ENCODE assay signal across 14 cellular contexts in the genomic region with DNA sequence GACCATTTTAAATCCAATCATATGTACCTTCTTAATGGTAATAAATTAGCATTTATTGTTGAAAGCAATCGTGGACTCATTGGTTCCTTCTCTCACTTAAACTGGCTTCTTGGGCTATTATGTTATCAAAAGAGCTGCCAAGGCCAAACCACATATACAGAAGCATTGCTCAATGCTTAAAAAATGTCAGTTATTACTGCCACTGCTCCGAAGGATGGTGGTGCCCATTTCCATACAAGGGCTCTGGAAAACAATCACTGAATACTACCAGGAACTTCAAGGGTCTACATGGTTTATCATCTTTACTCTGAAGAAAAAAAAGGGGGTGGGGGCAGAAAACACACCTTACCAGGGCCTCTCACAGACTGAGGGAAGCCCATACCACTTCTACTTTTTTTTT.
DNase-seq lines count a peak whose midpoint lies in the region; ATAC-seq and TF ChIP-seq lines count a peak whose summit lies in the region.
"Had no signal": no experiment of that assay in that cellular context is flagged by ENCODE, and none has a peak within 500 bp of the region (broad histone marks: within the 10 kb centered on the region; RNA-seq: fewer than 3 reads in every experiment).

No MANE protein-coding gene starts in this region.

- DNase-seq in IMR-90 (peak; percentile 45), iris pigment epithelial cell (ENCODE audit: low read depth) (peak; percentile 68), NCI-H2107 (lab: John Stamatoyannopoulos, UW) (no peak), epidermal melanocyte (ENCODE audit: insufficient read length, low spot score) (no peak), T1000 (lab: John Stamatoyannopoulos, UW) (no peak), mesenteric fat pad (ENCODE audit: low spot score) (no peak)
- DNase-seq: GOT3; NCI-H446; SIG-M5; stimulated activated CD4-positive, alpha-beta T cell treated with anti-CD3 and anti-CD28 coated beads, Interleukin-4, amount 100 ng/mL, for 24 hours had no signal

- H3K9me3 Mint-ChIP-seq in activated T-helper 17 cell treated with anti-CD3 and anti-CD28 coated beads, Interleukin-2, amount 50 U/mL, for 72 hours = no peaks in the 10 kb centered on the region

- peaks cover 51% of the 10 kb centered on the region for H3K79me2 ChIP-seq in ACC112 (ENCODE audit: control insufficient read depth, insufficient read depth, low read length, unreplicated experiment)

- H3K79me1 ChIP-seq in IMR-90 (ENCODE audit: low read depth in 1 of 2, low read length in 2 of 2) = peaks cover 36 to 50% of the 10 kb centered on the region in 2 experiments

- no peak overlapping the region for H2BK15ac ChIP-seq in IMR-90 (ENCODE audit: low read depth, low read length)

- peaks cover 15% of the 10 kb centered on the region for H3K4me1 Mint-ChIP-seq in activated T-helper 17 cell treated with anti-CD3 and anti-CD28 coated beads, Interleukin-2, amount 50 U/mL, for 72 hours

- no peaks in the 10 kb centered on the region for H3K9me3 ChIP-seq in IMR-90 (ENCODE audit: control insufficient read depth, insufficient read depth, low read length)
- H3K9me3 ChIP-seq: prostate gland had no signal

- no peak overlapping the region for H3K9ac ChIP-seq in IMR-90 (ENCODE audit: low read depth, low read length)
- H3K9ac ChIP-seq: BLaER1 had no signal

- H3K4ac ChIP-seq in IMR-90 (ENCODE audit: low read depth, low read length) = no peak overlapping the region

- TF ChIP-seq RAD21 in IMR-90 (IDR thresholded peaks at IDR 0.05; ENCODE audit: low read length) = no peak

- H3K36me3 Mint-ChIP-seq in activated T-helper 17 cell treated with anti-CD3 and anti-CD28 coated beads, Interleukin-2, amount 50 U/mL, for 72 hours (ENCODE audit: low read depth) = peaks cover 23% of the 10 kb centered on the region

- H2BK5ac ChIP-seq in IMR-90 (ENCODE audit: low read depth, low read length, poor library complexity, severe bottlenecking) = no peak overlapping the region

- H2BK20ac ChIP-seq in IMR-90 (ENCODE audit: low read depth, low read length) = no peak overlapping the region

- no peak overlapping the region for H3K23ac ChIP-seq in IMR-90 (ENCODE audit: low read depth, low read length)

- H4K5ac ChIP-seq in IMR-90 (ENCODE audit: low read depth, low read length) = no peak overlapping the region

- no peak overlapping the region for H2AK5ac ChIP-seq in IMR-90 (ENCODE audit: low read depth, low read length)

- ATAC-seq in IMR-90 (ENCODE audit: low read depth) = peak; percentile 73
- ATAC-seq in activated T-helper 17 cell treated with anti-CD3 and anti-CD28 coated beads, Interleukin-2, amount 50 U/mL, for 72 hours (replicated peaks) = no peak

- no peaks in the 10 kb centered on the region for H3K27me3 ChIP-seq in ACC112 (ENCODE audit: insufficient read depth, low read length)
- no peaks in the 10 kb centered on the region for H3K27me3 ChIP-seq in IMR-90 (ENCODE audit: control insufficient read depth, insufficient read depth, low read length)
- H3K27me3 ChIP-seq: BLaER1 had no signal

- CTCF ChIA-PET in IMR-90 (lab: Yijun Ruan, JAX) = no interaction called here

- dilution Hi-C loops in IMR-90 (cut with HindIII; ENCODE audit: low sequenced_read_pairs, unreplicated experiment) = no loop called here

- H2AFZ ChIP-seq in ACC112 (ENCODE audit: low read length, unreplicated experiment) (no peak overlapping the region), IMR-90 (replicated peaks; ENCODE audit: low read length, poor library complexity) (no peak overlapping the region)

- no peak overlapping the region for H4K91ac ChIP-seq in IMR-90 (ENCODE audit: insufficient read depth, low read depth, low read length)

- H3K56ac ChIP-seq in IMR-90 (ENCODE audit: extremely low read depth, insufficient read depth, low read length) = no peak overlapping the region

- no peak overlapping the region for H2BK120ac ChIP-seq in IMR-90 (ENCODE audit: low read depth, low read length)

- H3K27ac Mint-ChIP-seq in activated T-helper 17 cell treated with anti-CD3 and anti-CD28 coated beads, Interleukin-2, amount 50 U/mL, for 72 hours = peak overlapping the region; percentile 23

- H3K4me3 ChIP-seq in ACC112 (ENCODE audit: low read depth, low read length) = peak overlapping the region; percentile 28; the same call in 1 of the 2 replicates
- no peak overlapping the region for H3K4me3 ChIP-seq in IMR-90 (ENCODE audit: insufficient read depth, low read depth, low read length)
- H3K4me3 ChIP-seq: BLaER1, prostate gland had no signal

- no peak overlapping the region for H3K4me3 Mint-ChIP-seq in activated T-helper 17 cell treated with anti-CD3 and anti-CD28 coated beads, Interleukin-2, amount 50 U/mL, for 72 hours

- H3K27ac ChIP-seq in ACC112 (ENCODE audit: low read depth, low read length) (peak overlapping the region; percentile 70), IMR-90 (ENCODE audit: insufficient read depth, low read length) (no peak overlapping the region)
- H3K27ac ChIP-seq: BLaER1, prostate gland had no signal

- H3K4me2 ChIP-seq in IMR-90 (ENCODE audit: low read depth, low read length) = no peak overlapping the region; the same call in 1 of the 2 replicates
- H3K4me2 ChIP-seq: BLaER1 had no signal

- no peak overlapping the region for H3K14ac ChIP-seq in IMR-90 (replicated peaks; ENCODE audit: low read depth, low read length)

- WGBS in IMR-90 (ENCODE audit: extremely low coverage in 2 of 2, insufficient read length in 1 of 2), 2 experiments = no CpG with 5 or more reads among the region's 2 CpGs

- H3K4me1 ChIP-seq in ACC112 (ENCODE audit: control insufficient read depth, insufficient read depth, low read length, unreplicated experiment) = peaks cover 35% of the 10 kb centered on the region
- H3K4me1 ChIP-seq in IMR-90 (ENCODE audit: control insufficient read depth, insufficient read depth, low read length) = peaks cover 7% of the 10 kb centered on the region
- H3K4me1 ChIP-seq: BLaER1, prostate gland had no signal

- in situ Hi-C loops in IMR-90 (cut with MboI; ENCODE audit: low sequenced_read_pairs) = no loop called here

- no peak overlapping the region for H4K8ac ChIP-seq in IMR-90 (ENCODE audit: low read depth in 2 of 2, low read length in 2 of 2)

- H3K27me3 Mint-ChIP-seq in activated T-helper 17 cell treated with anti-CD3 and anti-CD28 coated beads, Interleukin-2, amount 50 U/mL, for 72 hours = no peaks in the 10 kb centered on the region

- H3K36me3 ChIP-seq in ACC112 (ENCODE audit: insufficient read depth, low read length) (no peaks in the 10 kb centered on the region), IMR-90 (ENCODE audit: control insufficient read depth, insufficient read depth, low read length) (no peaks in the 10 kb centered on the region)
- H3K36me3 ChIP-seq: prostate gland had no signal

- POLR2A ChIA-PET in IMR-90 (lab: Charles Lee; ENCODE audit: unreplicated experiment) = interaction anchor here (0.6 kb wide), 1 partner anchor 370 kb away, joined by 4 read pairs; a partner anchor contains a TSS

- no TSS peak for BruUV-seq in IMR-90 (replicated peaks; lab: Mats Ljungman, UMichigan)

- TF ChIP-seq POLR2A in IMR-90 (IDR thresholded peaks at IDR 0.05; ENCODE audit: low read depth, low read length) = no peak

- intact Hi-C loops in IMR-90 (cut with micrococcal nuclease) = no loop called here

- H3K9me1 ChIP-seq in IMR-90 (ENCODE audit: insufficient read depth, low read length) = peaks cover 2% of the 10 kb centered on the region; the same call in 1 of the 2 replicates

- H2AK9ac ChIP-seq in IMR-90 (replicated peaks; ENCODE audit: low read depth, low read length, poor library complexity) = no peak overlapping the region

- peaks cover 8% of the 10 kb centered on the region; the same call in 1 of the 2 replicates for H4K20me1 ChIP-seq in IMR-90 (ENCODE audit: insufficient read depth, low read length)
- H4K20me1 ChIP-seq: BLaER1 had no signal

- TF ChIP-seq CTCF in IMR-90 (conservative IDR thresholded peaks at IDR 0.05; ENCODE audit: low read depth, low read length) = no peak

- no peak overlapping the region; the same call in 1 of the 2 replicates for H3K18ac ChIP-seq in IMR-90 (ENCODE audit: low read depth, low read length)

TF ChIP-seq in IMR-90, 13 proteins besides CTCF, POLR2A, EP300 and RAD21:
- TF ChIP-seq CEBPB (IDR thresholded peaks at IDR 0.05; ENCODE audit: low read depth, low read length) (peak; percentile 84), BHLHE40 (IDR thresholded peaks at IDR 0.05; ENCODE audit: low read depth, low read length) (no peak)

Comparison
In these comparisons a context has a peak if more than half of its experiments do, and no peak if none do; other contexts are left out.
1. DNase-seq: peak in IMR-90 (single experiment) and iris pigment epithelial cell (single experiment); none in NCI-H2107 (single experiment), epidermal melanocyte (single experiment), T1000 (single experiment) and mesenteric fat pad (single experiment).